ENCODE assay signal across 1 cellular context in the genomic region with DNA sequence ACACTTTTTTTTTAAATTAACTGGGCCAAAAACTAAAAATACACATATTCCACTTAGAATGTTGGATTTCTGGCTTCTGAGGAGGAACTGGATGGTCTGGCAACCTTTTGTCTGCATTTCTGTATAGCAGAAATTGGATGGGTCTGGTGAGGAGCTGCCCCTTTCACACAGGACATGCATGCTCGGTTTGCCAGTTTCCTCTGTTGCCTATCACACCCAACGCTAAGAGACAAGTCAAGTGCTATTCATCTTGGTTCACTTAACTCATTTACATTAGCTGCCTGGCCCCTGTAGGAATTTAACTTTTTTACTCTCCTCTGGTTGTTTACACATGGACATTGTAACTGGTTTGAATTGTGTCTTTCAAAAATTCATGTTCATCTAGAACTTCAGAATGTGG.
TF ChIP-seq lines count a peak whose summit lies in the region.

No MANE protein-coding gene starts in this region.

TF ChIP-seq in GM23338, 12 proteins besides CTCF, POLR2A, EP300 and RAD21 (continued from another document):
- TF ChIP-seq ZNF462 (CRISPR knock-in tag; IDR thresholded peaks at IDR 0.05): no peak
- TF ChIP-seq STAT1 (IDR thresholded peaks at IDR 0.05; ENCODE audit: unreplicated experiment): no peak
- TF ChIP-seq NANOG (IDR thresholded peaks at IDR 0.05; ENCODE audit: borderline replicate concordance): no peak
- TF ChIP-seq, protein P1, sequence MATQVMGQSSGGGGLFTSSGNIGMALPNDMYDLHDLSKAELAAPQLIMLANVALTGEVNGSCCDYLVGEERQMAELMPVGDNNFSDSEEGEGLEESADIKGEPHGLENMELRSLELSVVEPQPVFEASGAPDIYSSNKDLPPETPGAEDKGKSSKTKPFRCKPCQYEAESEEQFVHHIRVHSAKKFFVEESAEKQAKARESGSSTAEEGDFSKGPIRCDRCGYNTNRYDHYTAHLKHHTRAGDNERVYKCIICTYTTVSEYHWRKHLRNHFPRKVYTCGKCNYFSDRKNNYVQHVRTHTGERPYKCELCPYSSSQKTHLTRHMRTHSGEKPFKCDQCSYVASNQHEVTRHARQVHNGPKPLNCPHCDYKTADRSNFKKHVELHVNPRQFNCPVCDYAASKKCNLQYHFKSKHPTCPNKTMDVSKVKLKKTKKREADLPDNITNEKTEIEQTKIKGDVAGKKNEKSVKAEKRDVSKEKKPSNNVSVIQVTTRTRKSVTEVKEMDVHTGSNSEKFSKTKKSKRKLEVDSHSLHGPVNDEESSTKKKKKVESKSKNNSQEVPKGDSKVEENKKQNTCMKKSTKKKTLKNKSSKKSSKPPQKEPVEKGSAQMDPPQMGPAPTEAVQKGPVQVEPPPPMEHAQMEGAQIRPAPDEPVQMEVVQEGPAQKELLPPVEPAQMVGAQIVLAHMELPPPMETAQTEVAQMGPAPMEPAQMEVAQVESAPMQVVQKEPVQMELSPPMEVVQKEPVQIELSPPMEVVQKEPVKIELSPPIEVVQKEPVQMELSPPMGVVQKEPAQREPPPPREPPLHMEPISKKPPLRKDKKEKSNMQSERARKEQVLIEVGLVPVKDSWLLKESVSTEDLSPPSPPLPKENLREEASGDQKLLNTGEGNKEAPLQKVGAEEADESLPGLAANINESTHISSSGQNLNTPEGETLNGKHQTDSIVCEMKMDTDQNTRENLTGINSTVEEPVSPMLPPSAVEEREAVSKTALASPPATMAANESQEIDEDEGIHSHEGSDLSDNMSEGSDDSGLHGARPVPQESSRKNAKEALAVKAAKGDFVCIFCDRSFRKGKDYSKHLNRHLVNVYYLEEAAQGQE (IDR thresholded peaks at IDR 0.05; ENCODE audit: unreplicated experiment): no peak
- no peak for TF ChIP-seq EZH2 (IDR thresholded peaks at IDR 0.05; ENCODE audit: low read depth, unreplicated experiment)
